Comparison of ENCODE assay signal across 24 cellular contexts in genomic region chr13:30972888-30973377, GRCh38. TPM values are rescaled to one million over a fixed set of nuclear protein-coding genes. Genes with fewer than 3 reads are reported as not detected.
DNase-seq lines count a peak whose midpoint lies in the region; ATAC-seq and TF ChIP-seq lines count a peak whose summit lies in the region.
"Had no signal": no experiment of that assay in that cellular context is flagged by ENCODE, and none has a peak within 500 bp of the region (broad histone marks: within the 10 kb centered on the region; RNA-seq: fewer than 3 reads in every experiment).

No MANE protein-coding gene starts in this region.

- H3K27ac ChIP-seq in adrenal gland: no peak overlapping the region
- H3K27ac ChIP-seq: colonic mucosa, foreskin keratinocyte, Peyer's patch, psoas muscle, vagina had no signal

- H3K9me3 Mint-ChIP-seq in mesothelial cell of epicardium: no peaks in the 10 kb centered on the region
- H3K9me3 Mint-ChIP-seq: activated B cell treated with CpG ODN at 0.5 μM for 24 hours; activated T-cell treated with anti-CD3 and anti-CD28 coated beads, Interleukin-2, amount 50 U/mL, for 4 hours; brain; nephron progenitor cell had no signal

- CTCF ChIA-PET in BJ (lab: Yijun Ruan, JAX): no interaction called here

- peaks cover 69% of the 10 kb centered on the region for H3K4me1 Mint-ChIP-seq in mesothelial cell of epicardium
- H3K4me1 Mint-ChIP-seq: activated B cell treated with CpG ODN at 0.5 μM for 24 hours had no signal

- no peaks in the 10 kb centered on the region for H3K27me3 ChIP-seq in BJ (ENCODE audit: control insufficient read depth, insufficient read depth, low read length)
- no peaks in the 10 kb centered on the region for H3K27me3 ChIP-seq in adrenal gland
- H3K27me3 ChIP-seq: colonic mucosa, Peyer's patch, vagina had no signal

- 0 to 17% (median 0%) methylated on average over 1 of the region's 1 CpG for WGBS in adrenal gland, 4 donors

- POLR2A ChIA-PET in BJ (lab: Charles Lee): no interaction called here

- no peaks in the 10 kb centered on the region for H3K36me3 Mint-ChIP-seq in mesothelial cell of epicardium
- H3K36me3 Mint-ChIP-seq: brain had no signal

- no peaks in the 10 kb centered on the region for H3K27me3 Mint-ChIP-seq in mesothelial cell of epicardium (ENCODE audit: low read depth)

- no peak for ATAC-seq in Right ventricle myocardium inferior
- ATAC-seq: activated T-cell treated with anti-CD3 and anti-CD28 coated beads, Interleukin-2, amount 50 U/mL, for 4 hours; foreskin keratinocyte; psoas muscle had no signal

- no peak overlapping the region for H3K4me3 Mint-ChIP-seq in mesothelial cell of epicardium
- H3K4me3 Mint-ChIP-seq: activated B cell treated with CpG ODN at 0.5 μM for 24 hours; activated T-cell treated with anti-CD3 and anti-CD28 coated beads, Interleukin-2, amount 50 U/mL, for 4 hours; brain; nephron progenitor cell had no signal

- no peaks in the 10 kb centered on the region for H3K9me3 ChIP-seq in adrenal gland (replicated peaks in 1 of 3)
- H3K9me3 ChIP-seq: colonic mucosa, Peyer's patch, psoas muscle, vagina had no signal

- H3K4me1 ChIP-seq in adrenal gland (replicated peaks in 1 of 2): no peaks in the 10 kb centered on the region
- H3K4me1 ChIP-seq: colonic mucosa, Peyer's patch, psoas muscle had no signal

- no peak for TF ChIP-seq POLR2A in adrenal gland (IDR thresholded peaks at IDR 0.05)

- DNase-seq in BJ (ENCODE audit: low read depth) (peak; percentile 44), HT-29 (ENCODE audit: low spot score) (peak; percentile 71), choroid plexus epithelial cell (ENCODE audit: low read depth) (peak; percentile 41), mesothelial cell of epicardium (ENCODE audit: low spot score in 2 of 2, unreplicated experiment in 2 of 2) (no peak), NCI-H1105 (lab: John Stamatoyannopoulos, UW) (no peak), adrenal gland (no peak), Right ventricle myocardium inferior (ENCODE audit: missing footprints) (no peak), NOMO-1 (lab: John Stamatoyannopoulos, UW; ENCODE audit: unreplicated experiment in 2 of 2) (no peak)
- DNase-seq: activated B cell treated with CpG ODN at 0.5 μM for 24 hours; activated naive CD4-positive, alpha-beta T cell treated with anti-CD3 and anti-CD28 coated beads, Interleukin-2, amount 50 U/mL, for 16 hours; activated T-cell treated with anti-CD3 and anti-CD28 coated beads, Interleukin-2, amount 50 U/mL, for 4 hours; colonic mucosa; foreskin keratinocyte; NCI-H1417 treated with DMSO at 0.1 percent for 48 hours; NCI-H2171 treated with DMSO at 0.1 percent for 48 hours; nephron progenitor cell; Peyer's patch; psoas muscle; small intestine; stimulated activated CD4-positive, alpha-beta T cell treated with anti-CD3 and anti-CD28 coated beads, Interleukin-4, amount 100 ng/mL, for 4 hours had no signal

- H3K4me3 ChIP-seq in BJ (ENCODE audit: low read depth, low read length): no peak overlapping the region
- H3K4me3 ChIP-seq in choroid plexus epithelial cell (ENCODE audit: low read depth, low read length): no peak overlapping the region
- no peak overlapping the region for H3K4me3 ChIP-seq in adrenal gland
- H3K4me3 ChIP-seq: colonic mucosa, Peyer's patch, psoas muscle, vagina had no signal

- intact Hi-C loops in adrenal gland (cut with DNase I) (no loop called here), Right ventricle myocardium inferior (cut with DNase I) (no loop called here)

- peak overlapping the region; percentile 94 for H3K27ac Mint-ChIP-seq in mesothelial cell of epicardium
- H3K27ac Mint-ChIP-seq: activated B cell treated with CpG ODN at 0.5 μM for 24 hours, brain, nephron progenitor cell had no signal

- H3K36me3 ChIP-seq in BJ (ENCODE audit: control insufficient read depth, insufficient read depth, low read length): no peaks in the 10 kb centered on the region
- H3K36me3 ChIP-seq in adrenal gland (replicated peaks in 1 of 2): no peaks in the 10 kb centered on the region
- H3K36me3 ChIP-seq: colonic mucosa, Peyer's patch, vagina had no signal

- no peak for TF ChIP-seq CTCF in BJ (IDR thresholded peaks at IDR 0.05; ENCODE audit: insufficient read depth, low read depth, low read length)
- TF ChIP-seq CTCF in choroid plexus epithelial cell (conservative IDR thresholded peaks at IDR 0.05; ENCODE audit: low read depth, low read length): no peak
- TF ChIP-seq CTCF in mesothelial cell of epicardium (IDR thresholded peaks at IDR 0.05; ENCODE audit: unreplicated experiment): no peak
- TF ChIP-seq CTCF in adrenal gland (IDR thresholded peaks at IDR 0.05): no peak

RNA-seq across cellular contexts. Expression of gene TEX26, which starts 40.5 kb away (rescaled TPM):
- polyA plus RNA-seq in BJ (2011; rRNA removed) (not detected in 2 replicates), adrenal gland (1 to 10 TPM in 1 of 3 donors, under 1 TPM in 2; 0.10 to 1.1 (median 0.32) TPM)
- polyA minus RNA-seq in BJ (2011; rRNA and poly(A)+ RNA removed): not detected in 2 replicates
- not detected in 2 replicates for total RNA-seq in HT-29 (2014; rRNA removed; shearing (Covaris generic))
- total RNA-seq in mesothelial cell of epicardium (not detected in 3 replicates), adrenal gland (under 1 TPM in 1 of 8 donors, not detected in 7; 0.70 TPM), Right ventricle myocardium inferior (not detected)
- total RNA-seq: activated B cell treated with CpG ODN at 0.5 μM for 24 hours; activated T-cell treated with anti-CD3 and anti-CD28 coated beads, Interleukin-2, amount 50 U/mL, for 4 hours; colonic mucosa; foreskin keratinocyte; H1; Peyer's patch; psoas muscle; SK-MEL-5; vagina had no signal
- polyA plus RNA-seq: foreskin keratinocyte, H1, small intestine had no signal

Comparison
In these comparisons a context has a peak if more than half of its experiments do, and no peak if none do; other contexts are left out.
1. DNase-seq: peak in BJ (single experiment), HT-29 (single experiment) and choroid plexus epithelial cell (single experiment); none in mesothelial cell of epicardium (0 of 2), NCI-H1105 (single experiment), adrenal gland (0 of 7), Right ventricle myocardium inferior (single experiment) and NOMO-1 (0 of 2).